ENCODE assay signal across 13 cellular contexts in genomic region chr10:7795605-7796004, GRCh38. TPM values are rescaled to one million over a fixed set of nuclear protein-coding genes. Genes with fewer than 3 reads are reported as not detected.
A peak's percentile ranks its signal among the peaks of the same experiment; 100 is the strongest.
DNase-seq lines count a peak whose midpoint lies in the region; ATAC-seq and TF ChIP-seq lines count a peak whose summit lies in the region.
"Had no signal": no experiment of that assay in that cellular context is flagged by ENCODE, and none has a peak within 500 bp of the region (broad histone marks: within the 10 kb centered on the region; RNA-seq: fewer than 3 reads in every experiment).

No MANE protein-coding gene starts in this region.

- H3K4me1 ChIP-seq in tibial artery = peaks cover 0 to 45% (median 13%) of the 10 kb centered on the region in 4 donors

- peaks cover 34 to 36% (median 36%) of the 10 kb centered on the region in 3 donors for H3K36me3 ChIP-seq in tibial artery

- H3K4me3 ChIP-seq in tibial artery = no peak overlapping the region
- H3K4me3 ChIP-seq: BLaER1 treated with 17β-estradiol and CSF1 and Interleukin-3, amounts not matched to agents 10 nM and 100 nM; SK-N-MC had no signal

- CTCF ChIA-PET in Calu3 (lab: Charles Lee) = no interaction called here
- CTCF ChIA-PET in activated CD8-positive, alpha-beta memory T cell treated with anti-CD3 and anti-CD28 coated beads, Interleukin-2, amount 10 ng/mL, durations not matched to agents 7 days and 5 days (lab: Charles Lee) = no interaction called here

- H3K9me3 Mint-ChIP-seq in Calu3 (ENCODE audit: low read depth, unreplicated experiment) = no peaks in the 10 kb centered on the region
- H3K9me3 Mint-ChIP-seq in activated CD8-positive, alpha-beta memory T cell treated with anti-CD3 and anti-CD28 coated beads, Interleukin-2, amount 10 ng/mL, durations not matched to agents 7 days and 5 days (ENCODE audit: low read depth) = no peaks in the 10 kb centered on the region

- intact Hi-C loops in Calu3 (cut with micrococcal nuclease; ENCODE audit: unreplicated experiment) = loop anchor here (2.0 kb wide), 1 partner anchor 23 kb away; the partner anchor contains the start of gene TAF3
- intact Hi-C loops in tibial artery (cut with DNase I; ENCODE audit: low total_unique reads) = no loop called here

- ATAC-seq in activated CD8-positive, alpha-beta memory T cell treated with anti-CD3 and anti-CD28 coated beads, Interleukin-2, amount 10 ng/mL, durations not matched to agents 7 days and 5 days = no peak

- TF ChIP-seq CTCF in Calu3 (IDR thresholded peaks at IDR 0.05; ENCODE audit: unreplicated experiment) = no peak
- TF ChIP-seq CTCF in tibial artery (IDR thresholded peaks at IDR 0.05) = no peak

- TF ChIP-seq POLR2A in erythroblast (IDR thresholded peaks at IDR 0.05; ENCODE audit: low read length) = no peak

- DNase-seq in Calu3 (no peak), OCI-M1 (lab: John Stamatoyannopoulos, UW) (peak; percentile 73), erythroblast (lab: John Stamatoyannopoulos, UW) (peak; percentile 56 to 57), lung microvascular endothelial cell (ENCODE audit: low read depth in 2 of 2) (peak; percentile 22 to 25), tibial artery (no peak), KBM-7 (no peak), mucosa of gallbladder (ENCODE audit: low spot score) (no peak)
- no peak for DNase-seq in activated CD8-positive, alpha-beta memory T cell treated with anti-CD3 and anti-CD28 coated beads, Interleukin-2, amount 10 ng/mL, durations not matched to agents 7 days and 5 days
- DNase-seq: activated CD4-positive, alpha-beta T cell treated with anti-CD3 and anti-CD28 coated beads for 1 hour; activated gamma-delta T cell treated with Interleukin-2 at 50 U/mL for 16 hours; NCI-H1417 treated with DMSO at 0.1 percent for 48 hours had no signal

- no peaks in the 10 kb centered on the region for H3K9me3 ChIP-seq in tibial artery
- H3K9me3 ChIP-seq: BLaER1 treated with 17β-estradiol and CSF1 and Interleukin-3, amounts not matched to agents 10 nM and 100 nM had no signal

- no peak overlapping the region for H3K27ac ChIP-seq in tibial artery
- H3K27ac ChIP-seq: BLaER1 treated with 17β-estradiol and CSF1 and Interleukin-3, amounts not matched to agents 10 nM and 100 nM; SK-N-MC had no signal

- H3K4me1 Mint-ChIP-seq in Calu3 (ENCODE audit: low read depth, unreplicated experiment) = peaks cover 63% of the 10 kb centered on the region
- H3K4me1 Mint-ChIP-seq in activated CD8-positive, alpha-beta memory T cell treated with anti-CD3 and anti-CD28 coated beads, Interleukin-2, amount 10 ng/mL, durations not matched to agents 7 days and 5 days = peaks cover 59% of the 10 kb centered on the region

- peak overlapping the region; percentile 6 for H3K27ac Mint-ChIP-seq in Calu3 (ENCODE audit: unreplicated experiment)
- H3K27ac Mint-ChIP-seq in activated CD8-positive, alpha-beta memory T cell treated with anti-CD3 and anti-CD28 coated beads, Interleukin-2, amount 10 ng/mL, durations not matched to agents 7 days and 5 days = no peak overlapping the region

- H3K36me3 Mint-ChIP-seq in Calu3 (ENCODE audit: insufficient read depth, unreplicated experiment) = peaks cover 47% of the 10 kb centered on the region
- H3K36me3 Mint-ChIP-seq in activated CD8-positive, alpha-beta memory T cell treated with anti-CD3 and anti-CD28 coated beads, Interleukin-2, amount 10 ng/mL, durations not matched to agents 7 days and 5 days = peaks cover 55% of the 10 kb centered on the region

- BruUV-seq in Calu3 (replicated peaks; lab: Mats Ljungman, UMichigan) = no TSS peak

- H3K4me3 Mint-ChIP-seq in Calu3 (ENCODE audit: low read depth, unreplicated experiment) = no peak overlapping the region
- H3K4me3 Mint-ChIP-seq in activated CD8-positive, alpha-beta memory T cell treated with anti-CD3 and anti-CD28 coated beads, Interleukin-2, amount 10 ng/mL, durations not matched to agents 7 days and 5 days = no peak overlapping the region

- no peaks in the 10 kb centered on the region for H3K27me3 Mint-ChIP-seq in Calu3 (ENCODE audit: unreplicated experiment)
- H3K27me3 Mint-ChIP-seq in activated CD8-positive, alpha-beta memory T cell treated with anti-CD3 and anti-CD28 coated beads, Interleukin-2, amount 10 ng/mL, durations not matched to agents 7 days and 5 days = no peaks in the 10 kb centered on the region

- in situ Hi-C loops in KBM-7 (cut with MboI; ENCODE audit: low pct_unique_long_range_greater_than_20kb, low sequenced_read_pairs) = no loop called here

- H3K27me3 ChIP-seq in tibial artery = no peaks in the 10 kb centered on the region
- H3K27me3 ChIP-seq: BLaER1 treated with 17β-estradiol and CSF1 and Interleukin-3, amounts not matched to agents 10 nM and 100 nM had no signal

RNA-seq across cellular contexts. Expression of gene ATP5F1C, which starts 7.6 kb away (rescaled TPM):
- total RNA-seq in Calu3 (2022) = 312 and 373 TPM in 2 replicates
- 232 and 268 TPM in 2 replicates for total RNA-seq in lung microvascular endothelial cell
- 234 TPM for total RNA-seq in mucosa of gallbladder
- total RNA-seq in activated CD8-positive, alpha-beta memory T cell treated with anti-CD3 and anti-CD28 coated beads, Interleukin-2, amount 10 ng/mL, durations not matched to agents 7 days and 5 days = 100 to 1,000 TPM; 285 to 287 TPM

RNA-seq across cellular contexts. Expression of gene KIN, which starts 7.8 kb away (rescaled TPM):
- 15.0 and 16.2 TPM in 2 replicates for total RNA-seq in Calu3 (2022)
- total RNA-seq in lung microvascular endothelial cell = 3.1 and 5.0 TPM in 2 replicates
- 10.4 TPM for total RNA-seq in mucosa of gallbladder
- total RNA-seq in activated CD8-positive, alpha-beta memory T cell treated with anti-CD3 and anti-CD28 coated beads, Interleukin-2, amount 10 ng/mL, durations not matched to agents 7 days and 5 days = 10 to 100 TPM; 12.9 to 15.0 TPM

RNA-seq across cellular contexts. Expression of gene TAF3, which starts 22.7 kb away (rescaled TPM):
- total RNA-seq in Calu3 (2022) (12.7 and 14.5 TPM in 2 replicates), lung microvascular endothelial cell (0.87 and 1.4 TPM in 2 replicates), mucosa of gallbladder (7.7 TPM)
- 10 to 100 TPM; 15.6 to 15.8 TPM for total RNA-seq in activated CD8-positive, alpha-beta memory T cell treated with anti-CD3 and anti-CD28 coated beads, Interleukin-2, amount 10 ng/mL, durations not matched to agents 7 days and 5 days

Comparison
In these comparisons a context has a peak if more than half of its experiments do, and no peak if none do; other contexts are left out.
1. DNase-seq: peak in OCI-M1 (single experiment), erythroblast (2 of 2) and lung microvascular endothelial cell (2 of 2); none in Calu3 (single experiment), tibial artery (0 of 2), KBM-7 (single experiment), mucosa of gallbladder (single experiment) and activated CD8-positive, alpha-beta memory T cell treated with anti-CD3 and anti-CD28 coated beads, Interleukin-2, amount 10 ng/mL, durations not matched to agents 7 days and 5 days (single experiment).